Comparison of ENCODE assay signal across 24 cellular contexts in genomic region chr15:60493166-60493565, GRCh38.
"Had no signal": no experiment of that assay in that cellular context is flagged by ENCODE, and none has a peak within 500 bp of the region (broad histone marks: within the 10 kb centered on the region; RNA-seq: fewer than 3 reads in every experiment).

No MANE protein-coding gene starts in this region.

- H3K9me3 Mint-ChIP-seq: endodermal cell; immature natural killer cell; memory B cell; mesothelial cell of epicardium; natural killer cell; neural crest cell; stimulated activated memory B cell treated with anti-CD40 and anti-IgM and Interleukin-4, amounts not matched to agents 10 μg/mL and 1 μg/mL and 100 μg/mL, for 72 hours; stimulated activated naive CD8-positive, alpha-beta T cell treated with anti-CD3 and anti-CD28 coated beads, Interleukin-15, Interleukin-2, amounts not matched to agents 100 ng/mL and 50 ng/mL, for 24 hours had no signal

- H3K4me3 ChIP-seq: left lung, lower lobe of right lung, spleen, tibial artery, upper lobe of left lung, uterus had no signal

- H3K4me1 ChIP-seq: foreskin keratinocyte, left lung, lower lobe of right lung, spleen, tibial artery, upper lobe of left lung, uterus had no signal

- H3K9me3 ChIP-seq: left lung, lower lobe of right lung, spleen, tibial artery, upper lobe of left lung, uterus had no signal

- H3K27me3 Mint-ChIP-seq: memory B cell; stimulated activated memory B cell treated with anti-CD40 and anti-IgM and Interleukin-4, amounts not matched to agents 10 μg/mL and 1 μg/mL and 100 μg/mL, for 72 hours; stimulated activated naive CD8-positive, alpha-beta T cell treated with anti-CD3 and anti-CD28 coated beads, Interleukin-15, Interleukin-2, amounts not matched to agents 100 ng/mL and 50 ng/mL, for 24 hours had no signal

- H3K4me3 Mint-ChIP-seq: endodermal cell; immature natural killer cell; memory B cell; mesothelial cell of epicardium; natural killer cell; neural crest cell; stimulated activated memory B cell treated with anti-CD40 and anti-IgM and Interleukin-4, amounts not matched to agents 10 μg/mL and 1 μg/mL and 100 μg/mL, for 72 hours; stimulated activated naive CD8-positive, alpha-beta T cell treated with anti-CD3 and anti-CD28 coated beads, Interleukin-15, Interleukin-2, amounts not matched to agents 100 ng/mL and 50 ng/mL, for 24 hours had no signal

- ATAC-seq: foreskin keratinocyte; left lung; lower lobe of right lung; natural killer cell; sciatic nerve; stimulated activated memory B cell treated with anti-CD40 and anti-IgM and Interleukin-4, amounts not matched to agents 10 μg/mL and 1 μg/mL and 100 μg/mL, for 72 hours had no signal

- H3K36me3 Mint-ChIP-seq: natural killer cell; stimulated activated memory B cell treated with anti-CD40 and anti-IgM and Interleukin-4, amounts not matched to agents 10 μg/mL and 1 μg/mL and 100 μg/mL, for 72 hours had no signal

- FAIRE-seq: endothelial cell of umbilical vein, keratinocyte had no signal

- H3K27ac ChIP-seq: foreskin keratinocyte, left lung, lower lobe of right lung, spleen, tibial artery, upper lobe of left lung, uterus had no signal

- H3K27ac Mint-ChIP-seq: endodermal cell; memory B cell; mesothelial cell of epicardium; stimulated activated memory B cell treated with anti-CD40 and anti-IgM and Interleukin-4, amounts not matched to agents 10 μg/mL and 1 μg/mL and 100 μg/mL, for 72 hours; stimulated activated naive CD8-positive, alpha-beta T cell treated with anti-CD3 and anti-CD28 coated beads, Interleukin-15, Interleukin-2, amounts not matched to agents 100 ng/mL and 50 ng/mL, for 24 hours had no signal

- H3K27me3 ChIP-seq: foreskin keratinocyte, left lung, spleen, tibial artery, upper lobe of left lung, uterus had no signal

- DNase-seq: effector CD4-positive, alpha-beta T cell; endodermal cell; erythroblast; foreskin keratinocyte; immature natural killer cell; left lung; lower lobe of right lung; natural killer cell; posterior cingulate gyrus; spleen; stimulated activated CD4-positive, alpha-beta T cell treated with anti-CD3 and anti-CD28 coated beads, Interleukin-15, amount 100 ng/mL, for 24 hours; stimulated activated CD4-positive, alpha-beta T cell treated with anti-CD3 and anti-CD28 coated beads, Interleukin-1b, Interleukin-23, amount 100 ng/mL, for 48 hours; stimulated activated CD4-positive, alpha-beta T cell treated with anti-CD3 and anti-CD28 coated beads, Interleukin-4, amount 100 ng/mL, for 24 hours; tibial artery; upper lobe of left lung; uterus had no signal

- H3K36me3 ChIP-seq: uterus had no signal

- H3K4me1 Mint-ChIP-seq: mesothelial cell of epicardium had no signal
